ENCODE assay signal across 8 cellular contexts in the genomic region with DNA sequence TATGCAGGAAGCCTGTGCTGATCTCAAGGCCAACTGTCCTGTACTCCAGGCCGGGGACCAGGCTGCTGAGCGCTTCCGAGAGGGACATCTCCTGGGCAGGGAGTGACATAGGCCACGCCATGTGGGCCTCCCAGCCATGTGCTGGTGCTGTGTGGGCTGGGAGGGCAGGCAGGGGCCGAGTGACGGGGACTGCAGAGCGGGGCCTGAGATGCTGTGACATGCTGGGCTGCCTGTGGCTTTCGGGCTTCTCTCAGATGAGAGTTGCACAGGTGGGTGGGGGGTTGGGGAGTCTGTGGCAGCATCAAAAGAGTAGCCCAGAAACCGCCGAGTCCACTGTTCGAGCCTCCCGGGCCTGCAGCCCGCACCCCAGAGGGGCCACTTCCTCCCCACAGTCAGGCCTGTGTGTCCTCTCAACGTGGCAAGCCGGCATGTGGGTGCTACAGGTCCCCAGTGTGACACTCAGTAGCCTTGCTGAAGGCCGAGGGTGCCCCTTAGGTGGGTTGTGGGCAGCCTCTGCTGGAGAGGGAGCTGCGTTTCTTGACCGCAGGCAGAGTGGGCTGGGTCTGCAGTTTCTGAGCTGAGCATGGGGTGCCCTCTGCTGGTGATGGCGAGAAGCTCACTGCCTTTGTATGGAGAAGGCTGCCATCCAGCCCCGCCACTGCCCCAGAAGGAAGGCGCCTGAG.
DNase-seq lines count a peak whose midpoint lies in the region; ATAC-seq and TF ChIP-seq lines count a peak whose summit lies in the region.

No MANE protein-coding gene starts in this region.

- DNase-seq in DMS53 treated with DMSO at 0.1 percent for 48 hours (lab: John Stamatoyannopoulos, UW; ENCODE audit: unreplicated experiment) (peak; percentile 19), SHP77 treated with DMSO at 0.1 percent for 48 hours (lab: John Stamatoyannopoulos, UW) (peak; percentile 28), germinal center (ENCODE audit: low spot score) (peak; percentile 86), osteoblast (ENCODE audit: insufficient read length, low spot score, missing footprints) (peak; percentile 99), suprapubic skin (ENCODE audit: low spot score in 2 of 2) (peak; percentile 86 to 92)
- DNase-seq in activated naive CD4-positive, alpha-beta T cell (lab: John Stamatoyannopoulos, UW): peak; percentile 48 to 72 (median 66)

- peak overlapping the region; percentile 90 for H3K9ac ChIP-seq in KMS-11

- peak overlapping the region; percentile 85 for H3K4me2 ChIP-seq in KMS-11
- H3K4me2 ChIP-seq in osteoblast (ENCODE audit: insufficient read depth, low read length): peak overlapping the region; percentile 5

- H3K27ac ChIP-seq in KMS-11: peak overlapping the region; percentile 98
- H3K27ac ChIP-seq in osteoblast (ENCODE audit: low read depth, low read length): peak overlapping the region; percentile 17
- peak overlapping the region; percentile 70 for H3K27ac ChIP-seq in suprapubic skin

- H2AFZ ChIP-seq in KMS-11 (ENCODE audit: low read depth) (0 out of 2 replicates have a peak overlapping the region, but pooled peaks have one; percentile 15), osteoblast (ENCODE audit: low read length) (no peak overlapping the region)

- H3K79me2 ChIP-seq in KMS-11 (ENCODE audit: insufficient read depth, low read depth): no peaks in the 10 kb centered on the region; the same call in 1 of the 2 replicates
- H3K79me2 ChIP-seq in osteoblast (ENCODE audit: insufficient read depth, low read length): no peaks in the 10 kb centered on the region

- no peak overlapping the region for H3K4me3 ChIP-seq in KMS-11 (IDR thresholded peaks at IDR 0.05; ENCODE audit: insufficient read depth, low read depth, low read length)
- H3K4me3 ChIP-seq in osteoblast (ENCODE audit: insufficient read depth, low read length): no peak overlapping the region
- H3K4me3 ChIP-seq in suprapubic skin: no peak overlapping the region

- H3K36me3 ChIP-seq in KMS-11 (ENCODE audit: insufficient read depth) (no peaks in the 10 kb centered on the region), osteoblast (ENCODE audit: insufficient read depth, low read length) (peaks cover 19% of the 10 kb centered on the region), suprapubic skin (peaks cover 38% of the 10 kb centered on the region)

- 78% methylated on average over 6 of the region's 21 CpGs for WGBS in suprapubic skin

- ATAC-seq in GM18870 (IDR thresholded peaks at IDR 0.05; ENCODE audit: unreplicated experiment): no peak

- no peaks in the 10 kb centered on the region for H3K27me3 ChIP-seq in KMS-11 (ENCODE audit: insufficient read depth, low read depth)
- H3K27me3 ChIP-seq in osteoblast (ENCODE audit: insufficient read depth, low read length): no peaks in the 10 kb centered on the region
- no peaks in the 10 kb centered on the region for H3K27me3 ChIP-seq in suprapubic skin

- H3K9me3 ChIP-seq in osteoblast (ENCODE audit: low read depth, low read length): no peaks in the 10 kb centered on the region
- H3K9me3 ChIP-seq in suprapubic skin: no peaks in the 10 kb centered on the region

- H4K20me1 ChIP-seq in KMS-11 (ENCODE audit: insufficient read depth) (no peaks in the 10 kb centered on the region), osteoblast (ENCODE audit: insufficient read depth, low read length) (peaks cover 3% of the 10 kb centered on the region)

- TF ChIP-seq POLR2A in suprapubic skin (IDR thresholded peaks at IDR 0.05): no peak

- TF ChIP-seq CTCF in KMS-11 (conservative IDR thresholded peaks at IDR 0.05; ENCODE audit: low read depth, low read length) (peak; percentile 87), osteoblast (IDR thresholded peaks at IDR 0.05; ENCODE audit: extremely low read depth, low read depth, low read length) (peak; percentile 89), suprapubic skin (IDR thresholded peaks at IDR 0.05) (peak; percentile 85 to 92)

- peaks cover 57% of the 10 kb centered on the region for H3K4me1 ChIP-seq in KMS-11 (ENCODE audit: low read depth, poor library complexity, severe bottlenecking)
- H3K4me1 ChIP-seq in osteoblast (ENCODE audit: insufficient read depth, low read length): peaks cover 12% of the 10 kb centered on the region
- H3K4me1 ChIP-seq in suprapubic skin: peaks cover 57% of the 10 kb centered on the region

- no peak for TF ChIP-seq EP300 in suprapubic skin (IDR thresholded peaks at IDR 0.05)

Comparison
In these comparisons a context has a peak if more than half of its experiments do, and no peak if none do; other contexts are left out.
1. DNase-seq: peak in every context shown above with its lines; median percentile 99 in osteoblast; 89 in suprapubic skin; 86 in germinal center; 66 in activated naive CD4-positive, alpha-beta T cell; 28 in SHP77 treated with DMSO at 0.1 percent for 48 hours; 19 in DMS53 treated with DMSO at 0.1 percent for 48 hours.
2. H3K27ac ChIP-seq: peak in every context shown above with its lines; median percentile 98 in KMS-11; 70 in suprapubic skin; 17 in osteoblast.